29 cellular contexts compared by ENCODE assay signal in the genomic region with DNA sequence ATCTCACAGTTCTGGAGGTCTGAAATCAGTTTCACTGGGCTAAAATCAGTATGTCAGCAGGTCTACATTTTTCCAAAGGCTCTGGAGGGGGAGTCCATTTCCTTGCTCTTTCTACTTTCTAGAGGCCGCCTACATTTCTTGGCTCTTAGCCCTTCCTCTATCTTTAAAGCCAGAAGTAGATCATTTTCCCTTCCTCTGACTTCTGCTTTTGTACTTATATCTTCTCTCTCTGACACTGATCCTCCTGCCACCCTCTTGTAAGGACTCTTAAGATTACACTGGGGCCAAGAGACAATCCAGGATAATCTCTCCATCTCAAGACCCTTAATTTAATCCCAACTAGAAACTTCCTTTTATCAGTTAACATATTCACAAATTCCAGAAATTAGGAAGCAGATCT. TPM values are rescaled to one million over a fixed set of nuclear protein-coding genes. Genes with fewer than 3 reads are reported as not detected.
"Had no signal": no experiment of that assay in that cellular context is flagged by ENCODE, and none has a peak within 500 bp of the region (broad histone marks: within the 10 kb centered on the region; RNA-seq: fewer than 3 reads in every experiment).

No MANE protein-coding gene starts in this region.

- ATAC-seq: activated CD8-positive, alpha-beta T cell treated with anti-CD3 and anti-CD28 coated beads for 36 hours; activated T-cell treated with anti-CD3 and anti-CD28 coated beads, Interleukin-2, amount 50 U/mL, for 72 hours; gastroesophageal sphincter; right lobe of liver had no signal

- H3K9me3 Mint-ChIP-seq: activated CD8-positive, alpha-beta T cell treated with anti-CD3 and anti-CD28 coated beads for 36 hours had no signal

- H3K27ac Mint-ChIP-seq: activated B cell treated with CpG ODN at 0.5 μM for 24 hours; activated CD8-positive, alpha-beta T cell treated with anti-CD3 and anti-CD28 coated beads for 36 hours; activated naive CD4-positive, alpha-beta T cell treated with anti-CD3 and anti-CD28 coated beads, Interleukin-2, amount 10 ng/mL, durations not matched to agents 7 days and 5 days; activated naive CD8-positive, alpha-beta T cell treated with anti-CD3 and anti-CD28 coated beads, Interleukin-2, amount 10 ng/mL, durations not matched to agents 7 days and 5 days; activated T-cell treated with anti-CD3 and anti-CD28 coated beads, Interleukin-2, amount 50 U/mL, for 72 hours; brain; immature natural killer cell; mesothelial cell of epicardium; naive B cell; nephron progenitor cell; progenitor cell of endocrine pancreas had no signal

- H3K4me1 ChIP-seq: ascending aorta, colonic mucosa, gastroesophageal sphincter, right lobe of liver, transverse colon had no signal

- H3K9me3 ChIP-seq: colonic mucosa, neutrophil, right lobe of liver, transverse colon had no signal

- DNase-seq: activated B cell treated with CpG ODN at 0.5 μM for 24 hours; activated CD4-positive, alpha-beta T cell treated with anti-CD3 and anti-CD28 coated beads, Interleukin-2, amount 50 U/mL, for 1 hour; activated CD8-positive, alpha-beta T cell treated with anti-CD3 and anti-CD28 coated beads for 36 hours; activated gamma-delta T cell; activated naive CD4-positive, alpha-beta T cell treated with anti-CD3 and anti-CD28 coated beads, Interleukin-2, amount 10 ng/mL, durations not matched to agents 7 days and 5 days; activated naive CD8-positive, alpha-beta T cell treated with anti-CD3 and anti-CD28 coated beads, Interleukin-2, amount 10 ng/mL, durations not matched to agents 7 days and 5 days; activated T-cell treated with anti-CD3 and anti-CD28 coated beads, Interleukin-2, amount 50 U/mL, for 72 hours; cerebellar nuclear complex; colonic mucosa; dorsolateral prefrontal cortex; effector memory CD4-positive, alpha-beta T cell; erythroblast; head of caudate nucleus; hypothalamus; immature natural killer cell; kidney; naive B cell; nephron progenitor cell; right lobe of liver; stimulated activated CD4-positive, alpha-beta T cell treated with anti-CD3 and anti-CD28 coated beads, Interleukin-2, amount 100 ng/mL, for 48 hours; stimulated activated naive CD4-positive, alpha-beta T cell treated with Interleukin-2 at 50 U/mL for 16 hours; transverse colon had no signal

- H3K27me3 ChIP-seq: ascending aorta, cardiac muscle cell, colonic mucosa, dorsolateral prefrontal cortex, gastroesophageal sphincter, neutrophil, right lobe of liver, transverse colon had no signal

- H3K27ac ChIP-seq: ascending aorta, cardiac muscle cell, colonic mucosa, dorsolateral prefrontal cortex, gastroesophageal sphincter, neutrophil, right lobe of liver, transverse colon had no signal

- H3K4me3 ChIP-seq: ascending aorta, cardiac muscle cell, colonic mucosa, dorsolateral prefrontal cortex, gastroesophageal sphincter, right lobe of liver, transverse colon had no signal

- H3K36me3 ChIP-seq: ascending aorta, cardiac muscle cell, colonic mucosa, gastroesophageal sphincter, neutrophil, right lobe of liver, transverse colon had no signal

- H3K4me1 Mint-ChIP-seq: activated B cell treated with CpG ODN at 0.5 μM for 24 hours; activated naive CD4-positive, alpha-beta T cell treated with anti-CD3 and anti-CD28 coated beads, Interleukin-2, amount 10 ng/mL, durations not matched to agents 7 days and 5 days; brain; immature natural killer cell; mesothelial cell of epicardium; naive B cell; nephron progenitor cell had no signal

- H3K4me3 Mint-ChIP-seq: activated B cell treated with CpG ODN at 0.5 μM for 24 hours; activated CD8-positive, alpha-beta T cell treated with anti-CD3 and anti-CD28 coated beads for 36 hours; activated naive CD4-positive, alpha-beta T cell treated with anti-CD3 and anti-CD28 coated beads, Interleukin-2, amount 10 ng/mL, durations not matched to agents 7 days and 5 days; activated naive CD8-positive, alpha-beta T cell treated with anti-CD3 and anti-CD28 coated beads, Interleukin-2, amount 10 ng/mL, durations not matched to agents 7 days and 5 days; activated T-cell treated with anti-CD3 and anti-CD28 coated beads, Interleukin-2, amount 50 U/mL, for 72 hours; brain; immature natural killer cell; mesothelial cell of epicardium; nephron progenitor cell had no signal

- H3K27me3 Mint-ChIP-seq: activated B cell treated with CpG ODN at 0.5 μM for 24 hours; activated CD8-positive, alpha-beta T cell treated with anti-CD3 and anti-CD28 coated beads for 36 hours; activated naive CD4-positive, alpha-beta T cell treated with anti-CD3 and anti-CD28 coated beads, Interleukin-2, amount 10 ng/mL, durations not matched to agents 7 days and 5 days; activated naive CD8-positive, alpha-beta T cell treated with anti-CD3 and anti-CD28 coated beads, Interleukin-2, amount 10 ng/mL, durations not matched to agents 7 days and 5 days; naive B cell; progenitor cell of endocrine pancreas had no signal

- H3K36me3 Mint-ChIP-seq: activated naive CD4-positive, alpha-beta T cell treated with anti-CD3 and anti-CD28 coated beads, Interleukin-2, amount 10 ng/mL, durations not matched to agents 7 days and 5 days; activated naive CD8-positive, alpha-beta T cell treated with anti-CD3 and anti-CD28 coated beads, Interleukin-2, amount 10 ng/mL, durations not matched to agents 7 days and 5 days; brain; mesothelial cell of epicardium; naive B cell had no signal

RNA-seq across cellular contexts. Expression of a gene that starts 41.4 kb away (rescaled TPM):
- total RNA-seq: ascending aorta had no signal
- polyA plus RNA-seq: cardiac muscle cell, immature natural killer cell had no signal
